15 cellular contexts compared by ENCODE assay signal in the genomic region with DNA sequence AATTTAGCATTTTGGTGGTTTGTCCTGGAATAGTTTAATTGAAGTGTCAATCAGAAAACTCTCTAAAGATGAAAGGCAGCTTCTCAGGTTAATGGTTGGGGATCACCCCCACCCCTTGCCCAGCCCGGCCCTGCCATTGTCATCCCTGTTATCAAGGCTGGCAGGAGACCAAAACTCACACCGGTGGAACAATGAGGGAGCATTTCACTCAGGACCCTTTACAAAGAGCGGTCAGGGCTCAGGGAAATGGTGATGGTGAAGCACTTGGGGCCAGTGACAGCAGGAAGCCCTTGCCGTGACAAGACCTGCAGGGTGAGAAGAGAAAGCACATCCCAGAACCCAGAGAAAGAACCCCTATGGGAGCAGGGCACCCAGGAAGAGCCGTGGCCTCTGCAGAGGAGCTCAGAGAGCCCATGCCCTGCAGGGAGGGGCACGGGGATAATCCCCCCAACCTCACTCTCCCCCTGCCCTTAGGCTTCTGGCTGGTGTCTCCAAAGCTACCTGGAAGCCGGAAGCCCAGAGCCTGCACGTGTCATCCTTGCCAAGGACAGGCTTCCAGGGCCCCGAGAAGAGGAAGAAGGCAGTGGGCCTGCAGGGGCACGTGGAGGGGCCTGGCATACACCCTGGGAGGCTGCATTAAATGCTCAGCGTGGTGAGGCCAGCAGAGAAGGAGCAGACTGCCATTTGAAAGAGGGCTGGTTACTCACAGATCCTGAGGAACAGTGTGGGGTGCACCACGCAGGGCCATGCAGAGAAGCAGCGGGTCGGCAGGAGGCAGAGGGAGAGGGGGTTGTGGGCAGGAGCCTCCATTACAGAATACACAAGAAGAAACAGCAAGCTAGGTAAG.
DNase-seq lines count a peak whose midpoint lies in the region; ATAC-seq lines count a peak whose summit lies in the region.
"Had no signal": no experiment of that assay in that cellular context is flagged by ENCODE, and none has a peak within 500 bp of the region (broad histone marks: within the 10 kb centered on the region; RNA-seq: fewer than 3 reads in every experiment).

No MANE protein-coding gene starts in this region.

- H3K36me3 ChIP-seq in neuronal stem cell (replicated peaks in 1 of 2; ENCODE audit: control insufficient read depth in 2 of 2, insufficient read depth in 2 of 2, low read length in 2 of 2), result no peaks in the 10 kb centered on the region

- peak overlapping the region; percentile 54 for H2AK5ac ChIP-seq in neuronal stem cell (ENCODE audit: low read depth, low read length)

- DNase-seq in NCI-H2227 treated with DMSO at 0.1 percent for 48 hours (lab: John Stamatoyannopoulos, UW), result peak; percentile 1
- DNase-seq in NCI-H2227 (lab: John Stamatoyannopoulos, UW; ENCODE audit: unreplicated experiment), result no peak
- DNase-seq in NCI-H146 (lab: John Stamatoyannopoulos, UW), result peak; percentile 76
- peak; percentile 11 for DNase-seq in NCI-H748 treated with DMSO at 0.1 percent for 48 hours (lab: John Stamatoyannopoulos, UW)
- no peak for DNase-seq in neuronal stem cell (ENCODE audit: low spot score)
- no peak for DNase-seq in iPS-NIHi7 (ENCODE audit: extremely low spot score)
- DNase-seq in central memory CD4-positive, alpha-beta T cell, result no peak
- DNase-seq: C1 segment of cervical spinal cord, DMS53, MV-4-11, NCI-H1930, NCI-H446 treated with DMSO at 0.1 percent for 48 hours had no signal

- H2BK15ac ChIP-seq in neuronal stem cell (ENCODE audit: low read length), result peak overlapping the region; percentile 4

- H3K4ac ChIP-seq in neuronal stem cell (ENCODE audit: low read length), result no peak overlapping the region

- H3K4me3 ChIP-seq in neuronal stem cell (ENCODE audit: low read length in 2 of 2), result no peak overlapping the region

- no peak overlapping the region for H2BK12ac ChIP-seq in neuronal stem cell (ENCODE audit: low read length)

- H3K27ac ChIP-seq in neuronal stem cell (replicated peaks; ENCODE audit: low read length), result no peak overlapping the region
- H3K27ac ChIP-seq: HL-60 had no signal

- no peak overlapping the region for H4K91ac ChIP-seq in neuronal stem cell (ENCODE audit: low read depth, low read length, poor library complexity)

- H2AFZ ChIP-seq in neuronal stem cell (ENCODE audit: low read length), result no peak overlapping the region

- H2BK120ac ChIP-seq in neuronal stem cell (ENCODE audit: low read depth, low read length), result no peak overlapping the region

- peak overlapping the region; percentile 77 for H2BK5ac ChIP-seq in neuronal stem cell (ENCODE audit: low read length)

- H3K4me2 ChIP-seq in neuronal stem cell (ENCODE audit: insufficient read depth, low read length, poor library complexity, severe bottlenecking), result no peak overlapping the region

- peaks cover 0 to 22% (median 0%) of the 10 kb centered on the region in 3 experiments for H3K27me3 ChIP-seq in neuronal stem cell (ENCODE audit: control insufficient read depth in 3 of 3, insufficient read depth in 3 of 3, low read depth in 1 of 3, low read length in 3 of 3)

- no peak for ATAC-seq in GM18868 (IDR thresholded peaks at IDR 0.05; ENCODE audit: unreplicated experiment)
- ATAC-seq: HCT116 had no signal

- H3K14ac ChIP-seq in neuronal stem cell (ENCODE audit: low read length), result no peak overlapping the region

- no CpG with 5 or more reads among the region's 14 CpGs for WGBS in neuronal stem cell (ENCODE audit: extremely low coverage in 2 of 2, insufficient read length in 2 of 2, insufficient replicate concordance in 1 of 2), 2 donors

- no peak overlapping the region for H4K8ac ChIP-seq in neuronal stem cell (ENCODE audit: low read depth, low read length)

- H3K9ac ChIP-seq in neuronal stem cell (ENCODE audit: low read depth, low read length, poor library complexity), result no peak overlapping the region

- peaks cover 13 to 20% of the 10 kb centered on the region in 2 donors for H3K4me1 ChIP-seq in neuronal stem cell (ENCODE audit: control insufficient read depth in 2 of 2, insufficient read depth in 1 of 2, low read depth in 1 of 2, low read length in 2 of 2)

- no peaks in the 10 kb centered on the region for H3K9me3 ChIP-seq in neuronal stem cell (replicated peaks in 1 of 2; ENCODE audit: control insufficient read depth in 2 of 2, insufficient read depth in 1 of 2, low read depth in 1 of 2, low read length in 2 of 2)

- peak overlapping the region; percentile 10 for H3K23ac ChIP-seq in neuronal stem cell (ENCODE audit: low read depth, low read length, poor library complexity)

- H3K79me1 ChIP-seq in neuronal stem cell (ENCODE audit: low read depth, low read length), result no peaks in the 10 kb centered on the region

- H3K18ac ChIP-seq in neuronal stem cell (ENCODE audit: low read length), result peak overlapping the region; percentile 94

Comparison
In these comparisons a context has a peak if more than half of its experiments do, and no peak if none do; other contexts are left out.
1. DNase-seq: peak in NCI-H2227 treated with DMSO at 0.1 percent for 48 hours (single experiment), NCI-H146 (single experiment) and NCI-H748 treated with DMSO at 0.1 percent for 48 hours (single experiment); none in NCI-H2227 (single experiment), neuronal stem cell (single experiment), iPS-NIHi7 (single experiment) and central memory CD4-positive, alpha-beta T cell (single experiment).